Comparison of ENCODE assay signal across 18 cellular contexts in genomic region chr17:9110501-9110900, GRCh38.
A peak's percentile ranks its signal among the peaks of the same experiment; 100 is the strongest.
DNase-seq lines count a peak whose midpoint lies in the region; TF ChIP-seq lines count a peak whose summit lies in the region.
"Had no signal": no experiment of that assay in that cellular context is flagged by ENCODE, and none has a peak within 500 bp of the region (broad histone marks: within the 10 kb centered on the region; RNA-seq: fewer than 3 reads in every experiment).

No MANE protein-coding gene starts in this region.

- H3K27ac Mint-ChIP-seq in endodermal cell, result no peak overlapping the region
- H3K27ac Mint-ChIP-seq: B cell; CD4-positive, CD25-positive, alpha-beta regulatory T cell; CD8-positive, alpha-beta memory T cell had no signal

- peaks cover 5% of the 10 kb centered on the region for H3K36me3 Mint-ChIP-seq in endodermal cell (ENCODE audit: low read depth)
- H3K36me3 Mint-ChIP-seq: CD4-positive, CD25-positive, alpha-beta regulatory T cell; CD8-positive, alpha-beta memory T cell had no signal

- no peaks in the 10 kb centered on the region for H3K9me3 Mint-ChIP-seq in endodermal cell
- H3K9me3 Mint-ChIP-seq: CD8-positive, alpha-beta memory T cell had no signal

- H2BK120ac ChIP-seq in trophoblast cell (ENCODE audit: insufficient read depth, low read length, poor library complexity), result no peak overlapping the region

- peaks cover 29% of the 10 kb centered on the region for H3K4me1 Mint-ChIP-seq in endodermal cell
- H3K4me1 Mint-ChIP-seq: CD4-positive, CD25-positive, alpha-beta regulatory T cell; CD8-positive, alpha-beta memory T cell had no signal

- H3K4me1 ChIP-seq in HUES6 (ENCODE audit: control insufficient read depth, insufficient read depth, low read length), result peaks cover 32% of the 10 kb centered on the region
- H3K4me1 ChIP-seq in endodermal cell (ENCODE audit: control insufficient read depth, insufficient read depth, low read length), result peaks cover 5% of the 10 kb centered on the region
- peaks cover 0 to 4% of the 10 kb centered on the region in 2 experiments for H3K4me1 ChIP-seq in trophoblast cell (ENCODE audit: control insufficient read depth in 1 of 2, insufficient read depth in 2 of 2, low read length in 2 of 2)
- no peaks in the 10 kb centered on the region for H3K4me1 ChIP-seq in ovary (ENCODE audit: insufficient read depth)

- H3K27me3 ChIP-seq in HUES6 (ENCODE audit: control insufficient read depth, insufficient read depth, low read length) (no peaks in the 10 kb centered on the region), endodermal cell (ENCODE audit: control insufficient read depth, insufficient read depth, low read length, poor library complexity, severe bottlenecking) (no peaks in the 10 kb centered on the region), trophoblast cell (ENCODE audit: insufficient read depth, low read length) (no peaks in the 10 kb centered on the region), ovary (no peaks in the 10 kb centered on the region)

- intact Hi-C loops in ovary (cut with DNase I), result no loop called here

- H3K14ac ChIP-seq in trophoblast cell (ENCODE audit: low read length), result no peak overlapping the region

- no peak for TF ChIP-seq EP300 in ovary (IDR thresholded peaks at IDR 0.05)

- no peak overlapping the region for H3K23ac ChIP-seq in trophoblast cell (ENCODE audit: low read length)

- peak; percentile 39 for DNase-seq in activated effector memory CD4-positive, alpha-beta T cell treated with anti-CD3 and anti-CD28 coated beads, Interleukin-2, amount 50 U/mL, for 16 hours
- no peak for DNase-seq in activated effector memory CD4-positive, alpha-beta T cell treated with Interleukin-2 at 50 U/mL for 16 hours
- peak; percentile 53 for DNase-seq in endodermal cell
- DNase-seq in trophoblast cell, result peak; percentile 90
- no peak for DNase-seq in GM10248 (ENCODE audit: extremely low spot score)
- no peak for DNase-seq in ovary
- DNase-seq in stimulated activated CD4-positive, alpha-beta T cell treated with anti-CD3 and anti-CD28 coated beads, Interleukin-4, amount 100 ng/mL, for 24 hours, result no peak
- DNase-seq: CD4-positive, CD25-positive, alpha-beta regulatory T cell; CD8-positive, alpha-beta memory T cell; DMS53; DMS79 treated with DMSO at 0.1 percent for 48 hours; GOT3 had no signal

- no peak overlapping the region for H3K27ac ChIP-seq in HUES6 (ENCODE audit: low read depth, low read length)
- H3K27ac ChIP-seq in endodermal cell (ENCODE audit: low read depth, low read length), result no peak overlapping the region
- no peak overlapping the region for H3K27ac ChIP-seq in trophoblast cell (ENCODE audit: low read depth, low read length)
- no peak overlapping the region for H3K27ac ChIP-seq in ovary
- H3K27ac ChIP-seq: 22Rv1, BLaER1, C4-2B had no signal

- no peaks in the 10 kb centered on the region for H3K79me2 ChIP-seq in trophoblast cell (ENCODE audit: control insufficient read depth, insufficient read depth, low read length, poor library complexity)

- no peak overlapping the region for H2BK5ac ChIP-seq in trophoblast cell (ENCODE audit: low read depth, low read length, poor library complexity)

- H4K8ac ChIP-seq in trophoblast cell (ENCODE audit: low read depth, low read length), result no peak overlapping the region

- H2AFZ ChIP-seq in trophoblast cell (ENCODE audit: insufficient read depth, low read length, poor library complexity), result no peak overlapping the region

- WGBS in endodermal cell (ENCODE audit: insufficient coverage in 1 of 2, insufficient read length in 1 of 2), 2 experiments, result 88 to 95% methylated on average over 3 to 7 of the region's 7 CpGs
- no CpG with 5 or more reads among the region's 7 CpGs for WGBS in trophoblast cell (ENCODE audit: extremely low coverage, insufficient coverage, insufficient read length)
- 96 to 97% (median 96%) methylated on average over 7 of the region's 7 CpGs for WGBS in ovary, 3 donors

- no peak overlapping the region for H3K4ac ChIP-seq in trophoblast cell (ENCODE audit: low read depth, low read length)

- H3K36me3 ChIP-seq in HUES6 (ENCODE audit: control insufficient read depth, insufficient read depth, low read length), result no peaks in the 10 kb centered on the region
- H3K36me3 ChIP-seq in endodermal cell (ENCODE audit: control insufficient read depth, insufficient read depth, low read length), result no peaks in the 10 kb centered on the region
- no peaks in the 10 kb centered on the region for H3K36me3 ChIP-seq in trophoblast cell (ENCODE audit: control insufficient read depth in 1 of 2, insufficient read depth in 2 of 2, low read length in 2 of 2)
- H3K36me3 ChIP-seq in ovary, result no peaks in the 10 kb centered on the region
- H3K36me3 ChIP-seq: BLaER1 had no signal

- no peaks in the 10 kb centered on the region for H3K9me3 ChIP-seq in HUES6 (ENCODE audit: control insufficient read depth, insufficient read depth, low read depth, low read length)
- no peaks in the 10 kb centered on the region for H3K9me3 ChIP-seq in endodermal cell (ENCODE audit: control insufficient read depth, low read length)
- no peaks in the 10 kb centered on the region for H3K9me3 ChIP-seq in trophoblast cell (ENCODE audit: insufficient read depth, low read depth, low read length)
- no peaks in the 10 kb centered on the region for H3K9me3 ChIP-seq in ovary
- H3K9me3 ChIP-seq: BLaER1 had no signal

- POLR2A ChIA-PET in GM10248 (lab: Yijun Ruan, JAX), result no interaction called here

- H3K4me3 Mint-ChIP-seq in endodermal cell, result no peak overlapping the region
- H3K4me3 Mint-ChIP-seq: B cell; CD4-positive, CD25-positive, alpha-beta regulatory T cell; CD8-positive, alpha-beta memory T cell had no signal

- H4K91ac ChIP-seq in trophoblast cell (ENCODE audit: low read depth, low read length), result no peak overlapping the region

- no peaks in the 10 kb centered on the region for H3K27me3 Mint-ChIP-seq in endodermal cell (ENCODE audit: insufficient read depth)

- no peak overlapping the region for H3K4me2 ChIP-seq in trophoblast cell (ENCODE audit: low read length)
- H3K4me2 ChIP-seq: BLaER1 had no signal

- TF ChIP-seq CTCF in endodermal cell (conservative IDR thresholded peaks at IDR 0.05) (no peak), GM10248 (IDR thresholded peaks at IDR 0.05; ENCODE audit: control extremely low read depth, extremely low read depth, low read depth, missing control alignments) (no peak), ovary (IDR thresholded peaks at IDR 0.05) (no peak)

- no peak overlapping the region for H4K12ac ChIP-seq in trophoblast cell (ENCODE audit: low read depth, low read length)

- no peak overlapping the region for H3K18ac ChIP-seq in trophoblast cell (ENCODE audit: low read length)

- H3K4me3 ChIP-seq in HUES6 (ENCODE audit: low read depth, low read length) (no peak overlapping the region), endodermal cell (ENCODE audit: low read length) (no peak overlapping the region), trophoblast cell (ENCODE audit: low read depth, low read length) (no peak overlapping the region), ovary (no peak overlapping the region)
- H3K4me3 ChIP-seq: BLaER1, GM12878 had no signal

- H2BK12ac ChIP-seq in trophoblast cell (ENCODE audit: low read length), result no peak overlapping the region

- CTCF ChIA-PET in GM10248 (lab: Yijun Ruan, JAX), result no interaction called here

- H3K9ac ChIP-seq in HUES6 (ENCODE audit: low read length) (peak overlapping the region; percentile 40), endodermal cell (ENCODE audit: extremely low read depth, low read length, poor library complexity, severe bottlenecking) (no peak overlapping the region), trophoblast cell (ENCODE audit: low read length) (no peak overlapping the region)
- H3K9ac ChIP-seq: BLaER1 had no signal

- no peaks in the 10 kb centered on the region for H3K79me1 ChIP-seq in trophoblast cell (ENCODE audit: low read length)

- no peak for TF ChIP-seq POLR2A in ovary (IDR thresholded peaks at IDR 0.05)

- no peak overlapping the region for H2AK5ac ChIP-seq in trophoblast cell (ENCODE audit: low read length)

Comparison
In these comparisons a context has a peak if more than half of its experiments do, and no peak if none do; other contexts are left out.
1. DNase-seq: peak in activated effector memory CD4-positive, alpha-beta T cell treated with anti-CD3 and anti-CD28 coated beads, Interleukin-2, amount 50 U/mL, for 16 hours (single experiment), endodermal cell (single experiment) and trophoblast cell (2 of 2); none in activated effector memory CD4-positive, alpha-beta T cell treated with Interleukin-2 at 50 U/mL for 16 hours (single experiment), GM10248 (single experiment), ovary (0 of 5) and stimulated activated CD4-positive, alpha-beta T cell treated with anti-CD3 and anti-CD28 coated beads, Interleukin-4, amount 100 ng/mL, for 24 hours (single experiment).